Comparison of ENCODE assay signal across 1 cellular context in genomic region chr17:38333635-38334295, GRCh38.
A peak's percentile ranks its signal among the peaks of the same experiment; 100 is the strongest.
TF ChIP-seq lines count a peak whose summit lies in the region.

No MANE protein-coding gene starts in this region.

TF ChIP-seq in K562, 482 proteins besides CTCF, POLR2A, EP300 and RAD21 (continues in another document):
- TF ChIP-seq ZKSCAN3 (CRISPR knock-in tag; IDR thresholded peaks at IDR 0.05) (no peak), ZNF785 (CRISPR knock-in tag; IDR thresholded peaks at IDR 0.05) (no peak), SIN3B (IDR thresholded peaks at IDR 0.05; ENCODE audit: low read depth) (no peak), KDM1A (IDR thresholded peaks at IDR 0.05) (no peak), PYGO2 (tag; IDR thresholded peaks at IDR 0.05) (no peak), HDAC3 (IDR thresholded peaks at IDR 0.05; ENCODE audit: borderline replicate concordance, partially characterized antibody) (no peak), ZNF23 (CRISPR knock-in tag; IDR thresholded peaks at IDR 0.05) (no peak), DDX20 (tag; IDR thresholded peaks at IDR 0.05; ENCODE audit: low read depth) (no peak), USF2 (CRISPR knock-in tag; IDR thresholded peaks at IDR 0.05) (no peak), POLR2AphosphoS5 (IDR thresholded peaks at IDR 0.05; ENCODE audit: control insufficient read depth, insufficient read depth, low read depth, low read length) (no peak), CC2D1A (IDR thresholded peaks at IDR 0.05) (peak; percentile 43; the same call in 1 of the 2 replicates), MYNN (IDR thresholded peaks at IDR 0.05) (no peak), MYNN (CRISPR knock-in tag; IDR thresholded peaks at IDR 0.05) (no peak), RUNX1 (IDR thresholded peaks at IDR 0.05; ENCODE audit: low read depth) (no peak), ZNF57 (CRISPR knock-in tag; IDR thresholded peaks at IDR 0.05) (no peak), ZNF354B (CRISPR knock-in tag; IDR thresholded peaks at IDR 0.05) (no peak), RBM15 (IDR thresholded peaks at IDR 0.05; ENCODE audit: insufficient read depth, low read length) (no peak), TOE1 (IDR thresholded peaks at IDR 0.05; ENCODE audit: borderline replicate concordance) (no peak), TOE1 (CRISPR knock-in tag; IDR thresholded peaks at IDR 0.05; ENCODE audit: borderline replicate concordance, low read depth) (no peak), ZNF212 (CRISPR knock-in tag; IDR thresholded peaks at IDR 0.05) (no peak), RFX5 (IDR thresholded peaks at IDR 0.05; ENCODE audit: low read depth, low read length) (no peak), SETDB1 (IDR thresholded peaks at IDR 0.05; ENCODE audit: low read length) (no peak), PHB (CRISPR knock-in tag; IDR thresholded peaks at IDR 0.05) (no peak), ZBED1 (IDR thresholded peaks at IDR 0.05) (no peak), ZNF124 (CRISPR knock-in tag; IDR thresholded peaks at IDR 0.05) (no peak), STAT5B (CRISPR knock-in tag; IDR thresholded peaks at IDR 0.05) (no peak), KLF13 (tag; IDR thresholded peaks at IDR 0.05; ENCODE audit: borderline replicate concordance, low read depth) (no peak), BRD4 (IDR thresholded peaks at IDR 0.05) (no peak), NFE2L1 (tag; IDR thresholded peaks at IDR 0.05; ENCODE audit: borderline replicate concordance, low read depth) (no peak), HDAC8 (tag; IDR thresholded peaks at IDR 0.05) (no peak), FOXJ2 (tag; IDR thresholded peaks at IDR 0.05) (no peak), ZBTB7A (IDR thresholded peaks at IDR 0.05; ENCODE audit: borderline replicate concordance, control insufficient read depth, low read depth, low read length) (peak; percentile 90), ZNF347 (CRISPR knock-in tag; IDR thresholded peaks at IDR 0.05; ENCODE audit: low read depth) (no peak), GATAD2B (IDR thresholded peaks at IDR 0.05; ENCODE audit: borderline replicate concordance) (no peak)
- TF ChIP-seq, protein P1, sequence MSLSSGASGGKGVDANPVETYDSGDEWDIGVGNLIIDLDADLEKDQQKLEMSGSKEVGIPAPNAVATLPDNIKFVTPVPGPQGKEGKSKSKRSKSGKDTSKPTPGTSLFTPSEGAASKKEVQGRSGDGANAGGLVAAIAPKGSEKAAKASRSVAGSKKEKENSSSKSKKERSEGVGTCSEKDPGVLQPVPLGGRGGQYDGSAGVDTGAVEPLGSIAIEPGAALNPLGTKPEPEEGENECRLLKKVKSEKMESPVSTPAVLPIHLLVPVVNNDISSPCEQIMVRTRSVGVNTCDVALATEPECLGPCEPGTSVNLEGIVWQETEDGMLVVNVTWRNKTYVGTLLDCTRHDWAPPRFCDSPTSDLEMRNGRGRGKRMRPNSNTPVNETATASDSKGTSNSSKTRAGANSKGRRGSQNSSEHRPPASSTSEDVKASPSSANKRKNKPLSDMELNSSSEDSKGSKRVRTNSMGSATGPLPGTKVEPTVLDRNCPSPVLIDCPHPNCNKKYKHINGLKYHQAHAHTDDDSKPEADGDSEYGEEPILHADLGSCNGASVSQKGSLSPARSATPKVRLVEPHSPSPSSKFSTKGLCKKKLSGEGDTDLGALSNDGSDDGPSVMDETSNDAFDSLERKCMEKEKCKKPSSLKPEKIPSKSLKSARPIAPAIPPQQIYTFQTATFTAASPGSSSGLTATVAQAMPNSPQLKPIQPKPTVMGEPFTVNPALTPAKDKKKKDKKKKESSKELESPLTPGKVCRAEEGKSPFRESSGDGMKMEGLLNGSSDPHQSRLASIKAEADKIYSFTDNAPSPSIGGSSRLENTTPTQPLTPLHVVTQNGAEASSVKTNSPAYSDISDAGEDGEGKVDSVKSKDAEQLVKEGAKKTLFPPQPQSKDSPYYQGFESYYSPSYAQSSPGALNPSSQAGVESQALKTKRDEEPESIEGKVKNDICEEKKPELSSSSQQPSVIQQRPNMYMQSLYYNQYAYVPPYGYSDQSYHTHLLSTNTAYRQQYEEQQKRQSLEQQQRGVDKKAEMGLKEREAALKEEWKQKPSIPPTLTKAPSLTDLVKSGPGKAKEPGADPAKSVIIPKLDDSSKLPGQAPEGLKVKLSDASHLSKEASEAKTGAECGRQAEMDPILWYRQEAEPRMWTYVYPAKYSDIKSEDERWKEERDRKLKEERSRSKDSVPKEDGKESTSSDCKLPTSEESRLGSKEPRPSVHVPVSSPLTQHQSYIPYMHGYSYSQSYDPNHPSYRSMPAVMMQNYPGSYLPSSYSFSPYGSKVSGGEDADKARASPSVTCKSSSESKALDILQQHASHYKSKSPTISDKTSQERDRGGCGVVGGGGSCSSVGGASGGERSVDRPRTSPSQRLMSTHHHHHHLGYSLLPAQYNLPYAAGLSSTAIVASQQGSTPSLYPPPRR (CRISPR knock-in tag; IDR thresholded peaks at IDR 0.05; ENCODE audit: borderline replicate concordance), result no peak
- TF ChIP-seq, protein P2, sequence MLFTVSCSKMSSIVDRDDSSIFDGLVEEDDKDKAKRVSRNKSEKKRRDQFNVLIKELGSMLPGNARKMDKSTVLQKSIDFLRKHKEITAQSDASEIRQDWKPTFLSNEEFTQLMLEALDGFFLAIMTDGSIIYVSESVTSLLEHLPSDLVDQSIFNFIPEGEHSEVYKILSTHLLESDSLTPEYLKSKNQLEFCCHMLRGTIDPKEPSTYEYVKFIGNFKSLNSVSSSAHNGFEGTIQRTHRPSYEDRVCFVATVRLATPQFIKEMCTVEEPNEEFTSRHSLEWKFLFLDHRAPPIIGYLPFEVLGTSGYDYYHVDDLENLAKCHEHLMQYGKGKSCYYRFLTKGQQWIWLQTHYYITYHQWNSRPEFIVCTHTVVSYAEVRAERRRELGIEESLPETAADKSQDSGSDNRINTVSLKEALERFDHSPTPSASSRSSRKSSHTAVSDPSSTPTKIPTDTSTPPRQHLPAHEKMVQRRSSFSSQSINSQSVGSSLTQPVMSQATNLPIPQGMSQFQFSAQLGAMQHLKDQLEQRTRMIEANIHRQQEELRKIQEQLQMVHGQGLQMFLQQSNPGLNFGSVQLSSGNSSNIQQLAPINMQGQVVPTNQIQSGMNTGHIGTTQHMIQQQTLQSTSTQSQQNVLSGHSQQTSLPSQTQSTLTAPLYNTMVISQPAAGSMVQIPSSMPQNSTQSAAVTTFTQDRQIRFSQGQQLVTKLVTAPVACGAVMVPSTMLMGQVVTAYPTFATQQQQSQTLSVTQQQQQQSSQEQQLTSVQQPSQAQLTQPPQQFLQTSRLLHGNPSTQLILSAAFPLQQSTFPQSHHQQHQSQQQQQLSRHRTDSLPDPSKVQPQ (CRISPR knock-in tag; IDR thresholded peaks at IDR 0.05; ENCODE audit: borderline replicate concordance), result no peak
- TF ChIP-seq, protein P3, sequence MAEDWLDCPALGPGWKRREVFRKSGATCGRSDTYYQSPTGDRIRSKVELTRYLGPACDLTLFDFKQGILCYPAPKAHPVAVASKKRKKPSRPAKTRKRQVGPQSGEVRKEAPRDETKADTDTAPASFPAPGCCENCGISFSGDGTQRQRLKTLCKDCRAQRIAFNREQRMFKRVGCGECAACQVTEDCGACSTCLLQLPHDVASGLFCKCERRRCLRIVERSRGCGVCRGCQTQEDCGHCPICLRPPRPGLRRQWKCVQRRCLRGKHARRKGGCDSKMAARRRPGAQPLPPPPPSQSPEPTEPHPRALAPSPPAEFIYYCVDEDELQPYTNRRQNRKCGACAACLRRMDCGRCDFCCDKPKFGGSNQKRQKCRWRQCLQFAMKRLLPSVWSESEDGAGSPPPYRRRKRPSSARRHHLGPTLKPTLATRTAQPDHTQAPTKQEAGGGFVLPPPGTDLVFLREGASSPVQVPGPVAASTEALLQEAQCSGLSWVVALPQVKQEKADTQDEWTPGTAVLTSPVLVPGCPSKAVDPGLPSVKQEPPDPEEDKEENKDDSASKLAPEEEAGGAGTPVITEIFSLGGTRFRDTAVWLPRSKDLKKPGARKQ (CRISPR knock-in tag; IDR thresholded peaks at IDR 0.05), result no peak
- TF ChIP-seq, protein P4, sequence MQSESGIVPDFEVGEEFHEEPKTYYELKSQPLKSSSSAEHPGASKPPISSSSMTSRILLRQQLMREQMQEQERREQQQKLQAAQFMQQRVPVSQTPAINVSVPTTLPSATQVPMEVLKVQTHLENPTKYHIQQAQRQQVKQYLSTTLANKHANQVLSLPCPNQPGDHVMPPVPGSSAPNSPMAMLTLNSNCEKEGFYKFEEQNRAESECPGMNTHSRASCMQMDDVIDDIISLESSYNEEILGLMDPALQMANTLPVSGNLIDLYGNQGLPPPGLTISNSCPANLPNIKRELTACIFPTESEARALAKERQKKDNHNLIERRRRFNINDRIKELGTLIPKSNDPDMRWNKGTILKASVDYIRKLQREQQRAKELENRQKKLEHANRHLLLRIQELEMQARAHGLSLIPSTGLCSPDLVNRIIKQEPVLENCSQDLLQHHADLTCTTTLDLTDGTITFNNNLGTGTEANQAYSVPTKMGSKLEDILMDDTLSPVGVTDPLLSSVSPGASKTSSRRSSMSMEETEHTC (IDR thresholded peaks at IDR 0.05), result no peak
- TF ChIP-seq, protein P5, sequence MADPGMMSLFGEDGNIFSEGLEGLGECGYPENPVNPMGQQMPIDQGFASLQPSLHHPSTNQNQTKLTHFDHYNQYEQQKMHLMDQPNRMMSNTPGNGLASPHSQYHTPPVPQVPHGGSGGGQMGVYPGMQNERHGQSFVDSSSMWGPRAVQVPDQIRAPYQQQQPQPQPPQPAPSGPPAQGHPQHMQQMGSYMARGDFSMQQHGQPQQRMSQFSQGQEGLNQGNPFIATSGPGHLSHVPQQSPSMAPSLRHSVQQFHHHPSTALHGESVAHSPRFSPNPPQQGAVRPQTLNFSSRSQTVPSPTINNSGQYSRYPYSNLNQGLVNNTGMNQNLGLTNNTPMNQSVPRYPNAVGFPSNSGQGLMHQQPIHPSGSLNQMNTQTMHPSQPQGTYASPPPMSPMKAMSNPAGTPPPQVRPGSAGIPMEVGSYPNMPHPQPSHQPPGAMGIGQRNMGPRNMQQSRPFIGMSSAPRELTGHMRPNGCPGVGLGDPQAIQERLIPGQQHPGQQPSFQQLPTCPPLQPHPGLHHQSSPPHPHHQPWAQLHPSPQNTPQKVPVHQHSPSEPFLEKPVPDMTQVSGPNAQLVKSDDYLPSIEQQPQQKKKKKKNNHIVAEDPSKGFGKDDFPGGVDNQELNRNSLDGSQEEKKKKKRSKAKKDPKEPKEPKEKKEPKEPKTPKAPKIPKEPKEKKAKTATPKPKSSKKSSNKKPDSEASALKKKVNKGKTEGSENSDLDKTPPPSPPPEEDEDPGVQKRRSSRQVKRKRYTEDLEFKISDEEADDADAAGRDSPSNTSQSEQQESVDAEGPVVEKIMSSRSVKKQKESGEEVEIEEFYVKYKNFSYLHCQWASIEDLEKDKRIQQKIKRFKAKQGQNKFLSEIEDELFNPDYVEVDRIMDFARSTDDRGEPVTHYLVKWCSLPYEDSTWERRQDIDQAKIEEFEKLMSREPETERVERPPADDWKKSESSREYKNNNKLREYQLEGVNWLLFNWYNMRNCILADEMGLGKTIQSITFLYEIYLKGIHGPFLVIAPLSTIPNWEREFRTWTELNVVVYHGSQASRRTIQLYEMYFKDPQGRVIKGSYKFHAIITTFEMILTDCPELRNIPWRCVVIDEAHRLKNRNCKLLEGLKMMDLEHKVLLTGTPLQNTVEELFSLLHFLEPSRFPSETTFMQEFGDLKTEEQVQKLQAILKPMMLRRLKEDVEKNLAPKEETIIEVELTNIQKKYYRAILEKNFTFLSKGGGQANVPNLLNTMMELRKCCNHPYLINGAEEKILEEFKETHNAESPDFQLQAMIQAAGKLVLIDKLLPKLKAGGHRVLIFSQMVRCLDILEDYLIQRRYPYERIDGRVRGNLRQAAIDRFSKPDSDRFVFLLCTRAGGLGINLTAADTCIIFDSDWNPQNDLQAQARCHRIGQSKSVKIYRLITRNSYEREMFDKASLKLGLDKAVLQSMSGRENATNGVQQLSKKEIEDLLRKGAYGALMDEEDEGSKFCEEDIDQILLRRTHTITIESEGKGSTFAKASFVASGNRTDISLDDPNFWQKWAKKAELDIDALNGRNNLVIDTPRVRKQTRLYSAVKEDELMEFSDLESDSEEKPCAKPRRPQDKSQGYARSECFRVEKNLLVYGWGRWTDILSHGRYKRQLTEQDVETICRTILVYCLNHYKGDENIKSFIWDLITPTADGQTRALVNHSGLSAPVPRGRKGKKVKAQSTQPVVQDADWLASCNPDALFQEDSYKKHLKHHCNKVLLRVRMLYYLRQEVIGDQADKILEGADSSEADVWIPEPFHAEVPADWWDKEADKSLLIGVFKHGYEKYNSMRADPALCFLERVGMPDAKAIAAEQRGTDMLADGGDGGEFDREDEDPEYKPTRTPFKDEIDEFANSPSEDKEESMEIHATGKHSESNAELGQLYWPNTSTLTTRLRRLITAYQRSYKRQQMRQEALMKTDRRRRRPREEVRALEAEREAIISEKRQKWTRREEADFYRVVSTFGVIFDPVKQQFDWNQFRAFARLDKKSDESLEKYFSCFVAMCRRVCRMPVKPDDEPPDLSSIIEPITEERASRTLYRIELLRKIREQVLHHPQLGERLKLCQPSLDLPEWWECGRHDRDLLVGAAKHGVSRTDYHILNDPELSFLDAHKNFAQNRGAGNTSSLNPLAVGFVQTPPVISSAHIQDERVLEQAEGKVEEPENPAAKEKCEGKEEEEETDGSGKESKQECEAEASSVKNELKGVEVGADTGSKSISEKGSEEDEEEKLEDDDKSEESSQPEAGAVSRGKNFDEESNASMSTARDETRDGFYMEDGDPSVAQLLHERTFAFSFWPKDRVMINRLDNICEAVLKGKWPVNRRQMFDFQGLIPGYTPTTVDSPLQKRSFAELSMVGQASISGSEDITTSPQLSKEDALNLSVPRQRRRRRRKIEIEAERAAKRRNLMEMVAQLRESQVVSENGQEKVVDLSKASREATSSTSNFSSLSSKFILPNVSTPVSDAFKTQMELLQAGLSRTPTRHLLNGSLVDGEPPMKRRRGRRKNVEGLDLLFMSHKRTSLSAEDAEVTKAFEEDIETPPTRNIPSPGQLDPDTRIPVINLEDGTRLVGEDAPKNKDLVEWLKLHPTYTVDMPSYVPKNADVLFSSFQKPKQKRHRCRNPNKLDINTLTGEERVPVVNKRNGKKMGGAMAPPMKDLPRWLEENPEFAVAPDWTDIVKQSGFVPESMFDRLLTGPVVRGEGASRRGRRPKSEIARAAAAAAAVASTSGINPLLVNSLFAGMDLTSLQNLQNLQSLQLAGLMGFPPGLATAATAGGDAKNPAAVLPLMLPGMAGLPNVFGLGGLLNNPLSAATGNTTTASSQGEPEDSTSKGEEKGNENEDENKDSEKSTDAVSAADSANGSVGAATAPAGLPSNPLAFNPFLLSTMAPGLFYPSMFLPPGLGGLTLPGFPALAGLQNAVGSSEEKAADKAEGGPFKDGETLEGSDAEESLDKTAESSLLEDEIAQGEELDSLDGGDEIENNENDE (IDR thresholded peaks at IDR 0.05; ENCODE audit: low read depth, low read length), result no peak
- TF ChIP-seq, protein P6, sequence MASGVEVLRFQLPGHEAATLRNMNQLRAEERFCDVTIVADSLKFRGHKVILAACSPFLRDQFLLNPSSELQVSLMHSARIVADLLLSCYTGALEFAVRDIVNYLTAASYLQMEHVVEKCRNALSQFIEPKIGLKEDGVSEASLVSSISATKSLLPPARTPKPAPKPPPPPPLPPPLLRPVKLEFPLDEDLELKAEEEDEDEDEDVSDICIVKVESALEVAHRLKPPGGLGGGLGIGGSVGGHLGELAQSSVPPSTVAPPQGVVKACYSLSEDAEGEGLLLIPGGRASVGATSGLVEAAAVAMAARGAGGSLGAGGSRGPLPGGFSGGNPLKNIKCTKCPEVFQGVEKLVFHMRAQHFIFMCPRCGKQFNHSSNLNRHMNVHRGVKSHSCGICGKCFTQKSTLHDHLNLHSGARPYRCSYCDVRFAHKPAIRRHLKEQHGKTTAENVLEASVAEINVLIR (CRISPR knock-in tag; IDR thresholded peaks at IDR 0.05), result no peak
